Comparison of ENCODE assay signal across 8 cellular contexts in the genomic region with DNA sequence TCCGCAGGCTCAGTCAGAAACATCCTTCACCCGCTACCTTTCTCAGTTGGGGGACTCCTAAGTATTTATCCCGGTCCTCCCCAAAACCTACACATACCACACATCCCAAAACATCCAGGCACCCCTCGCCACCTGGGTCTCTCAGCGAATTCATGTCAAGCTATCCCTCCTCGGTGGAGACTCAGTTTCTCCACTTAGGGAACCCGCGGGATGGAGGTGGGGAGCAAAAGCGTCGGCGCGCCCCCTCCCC. TPM values are rescaled to one million over a fixed set of nuclear protein-coding genes. Genes with fewer than 3 reads are reported as not detected.
DNase-seq lines count a peak whose midpoint lies in the region; ATAC-seq lines count a peak whose summit lies in the region.

No MANE protein-coding gene starts in this region.

- peak overlapping the region; percentile 94 for H3K27ac ChIP-seq in temporal lobe (ENCODE audit: low read depth, low read length)

- H3K4me3 ChIP-seq in iPS-18c (ENCODE audit: insufficient read depth, low read depth, low read length): peak overlapping the region; percentile 84

- peak overlapping the region; percentile 91 for H3K27ac Mint-ChIP-seq in activated CD4-positive, alpha-beta T cell treated with anti-CD3 and anti-CD28 coated beads, Interleukin-2, amount 10 ng/mL, durations not matched to agents 7 days and 5 days
- peak overlapping the region; percentile 85 for H3K27ac Mint-ChIP-seq in activated T-helper 1 cell treated with anti-CD3 and anti-CD28 coated beads, Interleukin-12 subunit alpha, Interleukin-12 subunit beta, Interleukin-2, Interleukin-4 antibody, amounts not matched to agents 30 ng/mL and 10 ng/mL and 1 ng/mL, durations not matched to agents 14 hours and 24 hours and 36 hours

- H3K9me3 Mint-ChIP-seq in activated CD4-positive, alpha-beta T cell treated with anti-CD3 and anti-CD28 coated beads, Interleukin-2, amount 10 ng/mL, durations not matched to agents 7 days and 5 days: no peaks in the 10 kb centered on the region
- no peaks in the 10 kb centered on the region for H3K9me3 Mint-ChIP-seq in activated T-helper 1 cell treated with anti-CD3 and anti-CD28 coated beads, Interleukin-12 subunit alpha, Interleukin-12 subunit beta, Interleukin-2, Interleukin-4 antibody, amounts not matched to agents 30 ng/mL and 10 ng/mL and 1 ng/mL, durations not matched to agents 14 hours and 24 hours and 36 hours

- ATAC-seq in HG03097 (IDR thresholded peaks at IDR 0.05; ENCODE audit: low FRiP score, unreplicated experiment): no peak
- no peak for ATAC-seq in HG03520 (IDR thresholded peaks at IDR 0.05; ENCODE audit: unreplicated experiment)

- H3K36me3 Mint-ChIP-seq in activated CD4-positive, alpha-beta T cell treated with anti-CD3 and anti-CD28 coated beads, Interleukin-2, amount 10 ng/mL, durations not matched to agents 7 days and 5 days (ENCODE audit: low read depth): peaks cover 12% of the 10 kb centered on the region
- H3K36me3 Mint-ChIP-seq in activated T-helper 1 cell treated with anti-CD3 and anti-CD28 coated beads, Interleukin-12 subunit alpha, Interleukin-12 subunit beta, Interleukin-2, Interleukin-4 antibody, amounts not matched to agents 30 ng/mL and 10 ng/mL and 1 ng/mL, durations not matched to agents 14 hours and 24 hours and 36 hours (ENCODE audit: low read depth): peaks cover 8% of the 10 kb centered on the region

- no peak for DNase-seq in activated CD4-positive, alpha-beta T cell treated with anti-CD3 and anti-CD28 coated beads, Interleukin-2, amount 10 ng/mL, durations not matched to agents 7 days and 5 days
- DNase-seq in activated CD4-positive, alpha-beta T cell treated with anti-CD3 and anti-CD28 coated beads for 4 hours: no peak
- DNase-seq in activated T-helper 1 cell treated with anti-CD3 and anti-CD28 coated beads, Interleukin-12 subunit alpha, Interleukin-12 subunit beta, Interleukin-2, Interleukin-4 antibody, amounts not matched to agents 30 ng/mL and 10 ng/mL and 1 ng/mL, durations not matched to agents 14 hours and 24 hours and 36 hours (ENCODE audit: low spot score): no peak
- no peak for DNase-seq in NCI-H748 treated with DMSO at 0.1 percent for 48 hours (lab: John Stamatoyannopoulos, UW)

- H3K4me3 Mint-ChIP-seq in activated CD4-positive, alpha-beta T cell treated with anti-CD3 and anti-CD28 coated beads, Interleukin-2, amount 10 ng/mL, durations not matched to agents 7 days and 5 days: peak overlapping the region; percentile 93
- peak overlapping the region; percentile 98 for H3K4me3 Mint-ChIP-seq in activated T-helper 1 cell treated with anti-CD3 and anti-CD28 coated beads, Interleukin-12 subunit alpha, Interleukin-12 subunit beta, Interleukin-2, Interleukin-4 antibody, amounts not matched to agents 30 ng/mL and 10 ng/mL and 1 ng/mL, durations not matched to agents 14 hours and 24 hours and 36 hours

- H3K9me3 ChIP-seq in iPS-18c (ENCODE audit: control insufficient read depth, insufficient read depth, low read length): peaks cover 2% of the 10 kb centered on the region

- intact Hi-C loops in activated T-helper 1 cell treated with anti-CD3 and anti-CD28 coated beads, Interleukin-12 subunit alpha, Interleukin-12 subunit beta, Interleukin-2, Interleukin-4 antibody, amounts not matched to agents 30 ng/mL and 10 ng/mL and 1 ng/mL, durations not matched to agents 14 hours and 24 hours and 36 hours (cut with micrococcal nuclease): loop anchor here (1.0 to 5.0 kb wide), 4 partner anchors 46 to 781 kb away; a partner anchor contains a TSS

- CTCF ChIA-PET in activated CD4-positive, alpha-beta T cell treated with anti-CD3 and anti-CD28 coated beads, Interleukin-2, amount 10 ng/mL, durations not matched to agents 7 days and 5 days (lab: Charles Lee): interaction anchor here (0.6 to 13.0 kb wide), 5 partner anchors 13 to 58 kb away, joined by 3 to 184 read pairs (median 10); a partner anchor contains a TSS

- POLR2A ChIA-PET in activated CD4-positive, alpha-beta T cell treated with anti-CD3 and anti-CD28 coated beads, Interleukin-2, amount 10 ng/mL, durations not matched to agents 7 days and 5 days (lab: Charles Lee): interaction anchor here (0.7 kb wide), 2 partner anchors 18 to 50 kb away, joined by 3 to 5 read pairs; a partner anchor contains a TSS

- peaks cover 55% of the 10 kb centered on the region for H3K4me1 Mint-ChIP-seq in activated CD4-positive, alpha-beta T cell treated with anti-CD3 and anti-CD28 coated beads, Interleukin-2, amount 10 ng/mL, durations not matched to agents 7 days and 5 days
- peaks cover 50% of the 10 kb centered on the region for H3K4me1 Mint-ChIP-seq in activated T-helper 1 cell treated with anti-CD3 and anti-CD28 coated beads, Interleukin-12 subunit alpha, Interleukin-12 subunit beta, Interleukin-2, Interleukin-4 antibody, amounts not matched to agents 30 ng/mL and 10 ng/mL and 1 ng/mL, durations not matched to agents 14 hours and 24 hours and 36 hours (ENCODE audit: low read depth)

- no peaks in the 10 kb centered on the region for H3K27me3 Mint-ChIP-seq in activated CD4-positive, alpha-beta T cell treated with anti-CD3 and anti-CD28 coated beads, Interleukin-2, amount 10 ng/mL, durations not matched to agents 7 days and 5 days
- H3K27me3 Mint-ChIP-seq in activated T-helper 1 cell treated with anti-CD3 and anti-CD28 coated beads, Interleukin-12 subunit alpha, Interleukin-12 subunit beta, Interleukin-2, Interleukin-4 antibody, amounts not matched to agents 30 ng/mL and 10 ng/mL and 1 ng/mL, durations not matched to agents 14 hours and 24 hours and 36 hours (ENCODE audit: insufficient read depth): peaks cover 2% of the 10 kb centered on the region

RNA-seq across cellular contexts. Expression of a gene that starts 1.2 kb away (rescaled TPM):
- 100 to 1,000 TPM; 112 to 127 TPM for total RNA-seq in activated CD4-positive, alpha-beta T cell treated with anti-CD3 and anti-CD28 coated beads, Interleukin-2, amount 10 ng/mL, durations not matched to agents 7 days and 5 days
- 166 and 172 TPM in 2 replicates for total RNA-seq in activated T-helper 1 cell treated with anti-CD3 and anti-CD28 coated beads, Interleukin-12 subunit alpha, Interleukin-12 subunit beta, Interleukin-2, Interleukin-4 antibody, amounts not matched to agents 30 ng/mL and 10 ng/mL and 1 ng/mL, durations not matched to agents 14 hours and 24 hours and 36 hours
- 1.5 TPM for total RNA-seq in temporal lobe

RNA-seq across cellular contexts. Expression of a gene that starts 8.0 kb away (rescaled TPM):
- total RNA-seq in activated CD4-positive, alpha-beta T cell treated with anti-CD3 and anti-CD28 coated beads, Interleukin-2, amount 10 ng/mL, durations not matched to agents 7 days and 5 days: 1 to 10 TPM in 1 of 2 experiments, under 1 TPM in 1; 0.85 to 1.0 TPM
- total RNA-seq in activated T-helper 1 cell treated with anti-CD3 and anti-CD28 coated beads, Interleukin-12 subunit alpha, Interleukin-12 subunit beta, Interleukin-2, Interleukin-4 antibody, amounts not matched to agents 30 ng/mL and 10 ng/mL and 1 ng/mL, durations not matched to agents 14 hours and 24 hours and 36 hours: 1.5 and 1.8 TPM in 2 replicates
- not detected for total RNA-seq in temporal lobe

RNA-seq across cellular contexts. Expression of a gene that starts 18.2 kb away (rescaled TPM):
- total RNA-seq in activated CD4-positive, alpha-beta T cell treated with anti-CD3 and anti-CD28 coated beads, Interleukin-2, amount 10 ng/mL, durations not matched to agents 7 days and 5 days: 10 to 100 TPM; 41.2 to 41.3 TPM
- 69.2 and 74.3 TPM in 2 replicates for total RNA-seq in activated T-helper 1 cell treated with anti-CD3 and anti-CD28 coated beads, Interleukin-12 subunit alpha, Interleukin-12 subunit beta, Interleukin-2, Interleukin-4 antibody, amounts not matched to agents 30 ng/mL and 10 ng/mL and 1 ng/mL, durations not matched to agents 14 hours and 24 hours and 36 hours
- total RNA-seq in temporal lobe: 9.8 TPM

RNA-seq across cellular contexts. Expression of a gene that starts 26.9 kb away (rescaled TPM):
- 100 to 1,000 TPM; 147 to 157 TPM for total RNA-seq in activated CD4-positive, alpha-beta T cell treated with anti-CD3 and anti-CD28 coated beads, Interleukin-2, amount 10 ng/mL, durations not matched to agents 7 days and 5 days
- total RNA-seq in activated T-helper 1 cell treated with anti-CD3 and anti-CD28 coated beads, Interleukin-12 subunit alpha, Interleukin-12 subunit beta, Interleukin-2, Interleukin-4 antibody, amounts not matched to agents 30 ng/mL and 10 ng/mL and 1 ng/mL, durations not matched to agents 14 hours and 24 hours and 36 hours: 151 and 158 TPM in 2 replicates
- total RNA-seq in temporal lobe: 11.8 TPM

RNA-seq across cellular contexts. Expression of a gene that starts 30.8 kb away (rescaled TPM):
- 100 to 1,000 TPM in 1 of 2 experiments, 10 to 100 TPM in 1; 75.1 to 104 TPM for total RNA-seq in activated CD4-positive, alpha-beta T cell treated with anti-CD3 and anti-CD28 coated beads, Interleukin-2, amount 10 ng/mL, durations not matched to agents 7 days and 5 days
- total RNA-seq in activated T-helper 1 cell treated with anti-CD3 and anti-CD28 coated beads, Interleukin-12 subunit alpha, Interleukin-12 subunit beta, Interleukin-2, Interleukin-4 antibody, amounts not matched to agents 30 ng/mL and 10 ng/mL and 1 ng/mL, durations not matched to agents 14 hours and 24 hours and 36 hours: 61.4 and 62.3 TPM in 2 replicates
- total RNA-seq in temporal lobe: 7.4 TPM

Comparison
In these comparisons a context has a peak if more than half of its experiments do, and no peak if none do; other contexts are left out.
1. RNA of a gene that starts 1.2 kb away (total RNA-seq): 166 to 172 TPM in activated T-helper 1 cell treated with anti-CD3 and anti-CD28 coated beads, Interleukin-12 subunit alpha, Interleukin-12 subunit beta, Interleukin-2, Interleukin-4 antibody, amounts not matched to agents 30 ng/mL and 10 ng/mL and 1 ng/mL, durations not matched to agents 14 hours and 24 hours and 36 hours and 112 to 127 TPM in activated CD4-positive, alpha-beta T cell treated with anti-CD3 and anti-CD28 coated beads, Interleukin-2, amount 10 ng/mL, durations not matched to agents 7 days and 5 days; 1.5 TPM in temporal lobe (single experiment); every median in the first group is over 10 times any median in the second.